In genomic region chr5:133244242-133244641, GRCh38 we compare ENCODE assay signal across 7 cellular contexts.
DNase-seq lines count a peak whose midpoint lies in the region; ATAC-seq and TF ChIP-seq lines count a peak whose summit lies in the region.

No MANE protein-coding gene starts in this region.

- ATAC-seq in GM18870 (IDR thresholded peaks at IDR 0.05; ENCODE audit: unreplicated experiment) (peak; percentile 48), HG02571 (IDR thresholded peaks at IDR 0.05; ENCODE audit: unreplicated experiment) (peak; percentile 52), memory B cell (ENCODE audit: low read depth) (peak; percentile 35), body of pancreas (no peak)

- H3K4me3 ChIP-seq in body of pancreas = no peak overlapping the region
- no peak overlapping the region for H3K4me3 ChIP-seq in uterus

- TF ChIP-seq POLR2A in body of pancreas (IDR thresholded peaks at IDR 0.05) = no peak
- TF ChIP-seq POLR2A in uterus (IDR thresholded peaks at IDR 0.05) = no peak

- H3K27ac ChIP-seq in body of pancreas (no peak overlapping the region), uterus (no peak overlapping the region)

- TF ChIP-seq CTCF in body of pancreas (IDR thresholded peaks at IDR 0.05) = no peak
- no peak for TF ChIP-seq CTCF in uterus (IDR thresholded peaks at IDR 0.05)
- TF ChIP-seq CTCF in mesothelial cell of epicardium (IDR thresholded peaks at IDR 0.05; ENCODE audit: unreplicated experiment) = no peak

- no peaks in the 10 kb centered on the region for H3K9me3 Mint-ChIP-seq in memory B cell
- peaks cover 4% of the 10 kb centered on the region for H3K9me3 Mint-ChIP-seq in mesothelial cell of epicardium

- H3K27ac Mint-ChIP-seq in memory B cell (peak overlapping the region; percentile 50), mesothelial cell of epicardium (no peak overlapping the region)

- H3K9me3 ChIP-seq in body of pancreas = no peaks in the 10 kb centered on the region
- H3K9me3 ChIP-seq in uterus = no peaks in the 10 kb centered on the region

- H3K27me3 Mint-ChIP-seq in memory B cell (peaks cover 2% of the 10 kb centered on the region), mesothelial cell of epicardium (ENCODE audit: low read depth) (no peaks in the 10 kb centered on the region)

- H3K4me3 Mint-ChIP-seq in memory B cell = no peak overlapping the region
- no peak overlapping the region for H3K4me3 Mint-ChIP-seq in mesothelial cell of epicardium

- intact Hi-C loops in body of pancreas (cut with DNase I) (loop anchor here (10.0 kb wide), 1 partner anchor 129 kb away; no protein-coding TSS in a partner anchor), uterus (cut with DNase I; ENCODE audit: low total_unique reads) (no loop called here)

- H3K4me1 ChIP-seq in body of pancreas = no peaks in the 10 kb centered on the region
- no peaks in the 10 kb centered on the region for H3K4me1 ChIP-seq in uterus

- peaks cover 8% of the 10 kb centered on the region for H3K4me1 Mint-ChIP-seq in memory B cell
- no peaks in the 10 kb centered on the region for H3K4me1 Mint-ChIP-seq in mesothelial cell of epicardium

- peak; percentile 1 for DNase-seq in NCI-H2107 (lab: John Stamatoyannopoulos, UW)
- DNase-seq in memory B cell (ENCODE audit: low spot score in 2 of 2) = no peak
- no peak for DNase-seq in body of pancreas
- DNase-seq in uterus = no peak
- DNase-seq in mesothelial cell of epicardium (ENCODE audit: low spot score in 2 of 2, unreplicated experiment in 2 of 2) = no peak

- no peaks in the 10 kb centered on the region for H3K27me3 ChIP-seq in body of pancreas
- no peaks in the 10 kb centered on the region for H3K27me3 ChIP-seq in uterus

- no peaks in the 10 kb centered on the region for H3K36me3 ChIP-seq in body of pancreas (replicated peaks in 1 of 2; ENCODE audit: insufficient read depth in 1 of 2, low read depth in 2 of 2)
- no peaks in the 10 kb centered on the region for H3K36me3 ChIP-seq in uterus

- 51 to 59% methylated on average over 3 to 7 of the region's 7 CpGs for WGBS in body of pancreas, 2 donors

- H3K36me3 Mint-ChIP-seq in memory B cell (no peaks in the 10 kb centered on the region), mesothelial cell of epicardium (peaks cover 3% of the 10 kb centered on the region)
